ENCODE assay signal across 26 cellular contexts in genomic region chr19:49551531-49551930, GRCh38. TPM values are rescaled to one million over a fixed set of nuclear protein-coding genes. Genes with fewer than 3 reads are reported as not detected.
A peak's percentile ranks its signal among the peaks of the same experiment; 100 is the strongest.
DNase-seq lines count a peak whose midpoint lies in the region; ATAC-seq and TF ChIP-seq lines count a peak whose summit lies in the region.
"Had no signal": no experiment of that assay in that cellular context is flagged by ENCODE, and none has a peak within 500 bp of the region (broad histone marks: within the 10 kb centered on the region; RNA-seq: fewer than 3 reads in every experiment).

No MANE protein-coding gene starts in this region.

- no peaks in the 10 kb centered on the region for H3K9me3 Mint-ChIP-seq in T-helper 1 cell treated with Interleukin-12 subunit alpha and Interleukin-12 subunit beta and Interleukin-4 antibody, amounts not matched to agents 30 μg/mL and 1 μg/mL, for 36 hours
- no peaks in the 10 kb centered on the region for H3K9me3 Mint-ChIP-seq in CD8-positive, alpha-beta T cell
- no peaks in the 10 kb centered on the region for H3K9me3 Mint-ChIP-seq in activated T-helper 17 cell treated with anti-CD3 and anti-CD28 coated beads, Interleukin-2, amount 50 U/mL, for 72 hours
- H3K9me3 Mint-ChIP-seq in naive thymus-derived CD4-positive, alpha-beta T cell = no peaks in the 10 kb centered on the region
- peaks cover 0 to 6% of the 10 kb centered on the region in 2 donors for H3K9me3 Mint-ChIP-seq in effector memory CD8-positive, alpha-beta T cell

- no peak for TF ChIP-seq CTCF in CD8-positive, alpha-beta T cell (IDR thresholded peaks at IDR 0.05)
- TF ChIP-seq CTCF in tibial artery (IDR thresholded peaks at IDR 0.05) = no peak

- H3K27me3 ChIP-seq in CD8-positive, alpha-beta T cell (ENCODE audit: insufficient read depth, low read length) = no peaks in the 10 kb centered on the region
- H3K27me3 ChIP-seq in naive thymus-derived CD4-positive, alpha-beta T cell (ENCODE audit: control insufficient read depth in 2 of 2, insufficient read depth in 2 of 2, low read length in 2 of 2) = no peaks in the 10 kb centered on the region
- no peaks in the 10 kb centered on the region for H3K27me3 ChIP-seq in tibial artery
- H3K27me3 ChIP-seq: esophagus squamous epithelium, gastrocnemius medialis, thyroid gland had no signal

- H3K4me3 ChIP-seq in CD8-positive, alpha-beta T cell (ENCODE audit: low read depth, low read length) = peak overlapping the region; percentile 20
- no peak overlapping the region for H3K4me3 ChIP-seq in naive thymus-derived CD4-positive, alpha-beta T cell (ENCODE audit: low read length)
- H3K4me3 ChIP-seq in tibial artery = no peak overlapping the region
- H3K4me3 ChIP-seq: esophagus squamous epithelium, gastrocnemius medialis, GM23248, thyroid gland had no signal

- no peaks in the 10 kb centered on the region for H3K9me3 ChIP-seq in CD8-positive, alpha-beta T cell (ENCODE audit: low read length)
- H3K9me3 ChIP-seq in naive thymus-derived CD4-positive, alpha-beta T cell (ENCODE audit: control insufficient read depth in 2 of 3, low read length in 3 of 3) = no peaks in the 10 kb centered on the region
- no peaks in the 10 kb centered on the region for H3K9me3 ChIP-seq in tibial artery
- H3K9me3 ChIP-seq: esophagus squamous epithelium, gastrocnemius medialis, thyroid gland had no signal

- H3K27ac ChIP-seq in CD8-positive, alpha-beta T cell (ENCODE audit: low read depth, low read length) = peak overlapping the region; percentile 33
- H3K27ac ChIP-seq in naive thymus-derived CD4-positive, alpha-beta T cell (ENCODE audit: low read depth, low read length) = peak overlapping the region; percentile 64
- no peak overlapping the region for H3K27ac ChIP-seq in tibial artery
- H3K27ac ChIP-seq: 22Rv1, gastrocnemius medialis, GM23248, thyroid gland had no signal

- H3K36me3 Mint-ChIP-seq in T-helper 1 cell treated with Interleukin-12 subunit alpha and Interleukin-12 subunit beta and Interleukin-4 antibody, amounts not matched to agents 30 μg/mL and 1 μg/mL, for 36 hours (ENCODE audit: low read depth) = peaks cover 32% of the 10 kb centered on the region
- H3K36me3 Mint-ChIP-seq in CD8-positive, alpha-beta T cell = peaks cover 17% of the 10 kb centered on the region
- peaks cover 37% of the 10 kb centered on the region for H3K36me3 Mint-ChIP-seq in activated T-helper 17 cell treated with anti-CD3 and anti-CD28 coated beads, Interleukin-2, amount 50 U/mL, for 72 hours (ENCODE audit: low read depth)
- peaks cover 5 to 39% (median 14%) of the 10 kb centered on the region in 5 donors for H3K36me3 Mint-ChIP-seq in naive thymus-derived CD4-positive, alpha-beta T cell
- peaks cover 18% of the 10 kb centered on the region for H3K36me3 Mint-ChIP-seq in effector memory CD8-positive, alpha-beta T cell (ENCODE audit: insufficient read depth)

- DNase-seq in T-helper 1 cell (no peak), tibial artery (no peak)
- no peak for DNase-seq in CD8-positive, alpha-beta T cell
- no peak for DNase-seq in naive thymus-derived CD4-positive, alpha-beta T cell
- no peak for DNase-seq in effector memory CD8-positive, alpha-beta T cell
- DNase-seq: activated CD4-positive, alpha-beta T cell treated with anti-CD3 and anti-CD28 coated beads for 4 hours; activated CD8-positive, alpha-beta memory T cell treated with anti-CD3 and anti-CD28 coated beads, Interleukin-2, amount 50 U/mL, for 48 hours; activated naive CD4-positive, alpha-beta T cell; Calu3; esophagus squamous epithelium; gastrocnemius medialis; GM23248; hippocampal formation; islet precursor cell; Kasumi-1; NCI-H1694 treated with DMSO at 0.1 percent for 48 hours; NCI-H748 treated with DMSO at 0.1 percent for 48 hours; stimulated activated CD4-positive, alpha-beta T cell treated with anti-CD3 and anti-CD28 coated beads, Interleukin-1b, Interleukin-23, amount 100 ng/mL, for 48 hours; SW 1271; thyroid gland had no signal

- peaks cover 4% of the 10 kb centered on the region for H3K36me3 ChIP-seq in CD8-positive, alpha-beta T cell (ENCODE audit: insufficient read depth, low read length)
- H3K36me3 ChIP-seq in naive thymus-derived CD4-positive, alpha-beta T cell (ENCODE audit: control insufficient read depth in 2 of 3, insufficient read depth in 3 of 3, low read length in 3 of 3) = peaks cover 0 to 13% (median 12%) of the 10 kb centered on the region in 3 experiments
- H3K36me3 ChIP-seq in tibial artery = peaks cover 9 to 44% (median 31%) of the 10 kb centered on the region in 3 donors

- peak overlapping the region; percentile 77 for H3K27ac Mint-ChIP-seq in T-helper 1 cell treated with Interleukin-12 subunit alpha and Interleukin-12 subunit beta and Interleukin-4 antibody, amounts not matched to agents 30 μg/mL and 1 μg/mL, for 36 hours
- peak overlapping the region; percentile 93 for H3K27ac Mint-ChIP-seq in CD8-positive, alpha-beta T cell
- H3K27ac Mint-ChIP-seq in activated T-helper 17 cell treated with anti-CD3 and anti-CD28 coated beads, Interleukin-2, amount 50 U/mL, for 72 hours = peak overlapping the region; percentile 75
- H3K27ac Mint-ChIP-seq in naive thymus-derived CD4-positive, alpha-beta T cell = peak overlapping the region; percentile 81 to 99 (median 93)
- H3K27ac Mint-ChIP-seq in effector memory CD8-positive, alpha-beta T cell = no peak overlapping the region

- H3K4me1 Mint-ChIP-seq in T-helper 1 cell treated with Interleukin-12 subunit alpha and Interleukin-12 subunit beta and Interleukin-4 antibody, amounts not matched to agents 30 μg/mL and 1 μg/mL, for 36 hours (ENCODE audit: low read depth) = peaks cover 54% of the 10 kb centered on the region
- peaks cover 67% of the 10 kb centered on the region for H3K4me1 Mint-ChIP-seq in CD8-positive, alpha-beta T cell (ENCODE audit: low read depth)
- peaks cover 26% of the 10 kb centered on the region for H3K4me1 Mint-ChIP-seq in activated T-helper 17 cell treated with anti-CD3 and anti-CD28 coated beads, Interleukin-2, amount 50 U/mL, for 72 hours
- H3K4me1 Mint-ChIP-seq in naive thymus-derived CD4-positive, alpha-beta T cell = peaks cover 43 to 87% (median 64%) of the 10 kb centered on the region in 7 donors
- peaks cover 36% of the 10 kb centered on the region in 2 donors for H3K4me1 Mint-ChIP-seq in effector memory CD8-positive, alpha-beta T cell (ENCODE audit: low read depth in 2 of 2)

- no peaks in the 10 kb centered on the region for H3K27me3 Mint-ChIP-seq in T-helper 1 cell treated with Interleukin-12 subunit alpha and Interleukin-12 subunit beta and Interleukin-4 antibody, amounts not matched to agents 30 μg/mL and 1 μg/mL, for 36 hours (ENCODE audit: low read depth)
- no peaks in the 10 kb centered on the region for H3K27me3 Mint-ChIP-seq in CD8-positive, alpha-beta T cell (ENCODE audit: low read depth)
- H3K27me3 Mint-ChIP-seq in activated T-helper 17 cell treated with anti-CD3 and anti-CD28 coated beads, Interleukin-2, amount 50 U/mL, for 72 hours = no peaks in the 10 kb centered on the region
- no peaks in the 10 kb centered on the region for H3K27me3 Mint-ChIP-seq in naive thymus-derived CD4-positive, alpha-beta T cell
- H3K27me3 Mint-ChIP-seq in effector memory CD8-positive, alpha-beta T cell = no peaks in the 10 kb centered on the region

- CTCF ChIA-PET in CD8-positive, alpha-beta T cell (lab: Charles Lee) = interaction anchor here (0.6 to 22.2 kb wide), 7 partner anchors 10 to 434 kb away, joined by 3 to 601 read pairs (median 4); no protein-coding TSS in a partner anchor
- CTCF ChIA-PET in naive thymus-derived CD4-positive, alpha-beta T cell (lab: Charles Lee) = interaction anchor here (0.6 to 10.2 kb wide), 11 partner anchors 11 to 127 kb away, joined by 3 to 231 read pairs (median 5); no protein-coding TSS in a partner anchor

- H3K4me3 Mint-ChIP-seq in T-helper 1 cell treated with Interleukin-12 subunit alpha and Interleukin-12 subunit beta and Interleukin-4 antibody, amounts not matched to agents 30 μg/mL and 1 μg/mL, for 36 hours = no peak overlapping the region
- peak overlapping the region; percentile 26 for H3K4me3 Mint-ChIP-seq in CD8-positive, alpha-beta T cell
- no peak overlapping the region for H3K4me3 Mint-ChIP-seq in activated T-helper 17 cell treated with anti-CD3 and anti-CD28 coated beads, Interleukin-2, amount 50 U/mL, for 72 hours
- H3K4me3 Mint-ChIP-seq in naive thymus-derived CD4-positive, alpha-beta T cell = peak overlapping the region in 9 of 10 donors; percentile 14 to 83 (median 69)
- H3K4me3 Mint-ChIP-seq in effector memory CD8-positive, alpha-beta T cell = no peak overlapping the region

- peaks cover 88% of the 10 kb centered on the region for H3K4me1 ChIP-seq in CD8-positive, alpha-beta T cell (ENCODE audit: insufficient read depth, low read length)
- H3K4me1 ChIP-seq in naive thymus-derived CD4-positive, alpha-beta T cell (ENCODE audit: control insufficient read depth in 2 of 2, insufficient read depth in 2 of 2, low read length in 2 of 2) = peaks cover 50 to 91% of the 10 kb centered on the region in 2 donors
- peaks cover 0 to 4% (median 0%) of the 10 kb centered on the region in 4 donors for H3K4me1 ChIP-seq in tibial artery

- POLR2A ChIA-PET in CD8-positive, alpha-beta T cell (lab: Charles Lee) = interaction anchor here (0.6 to 7.2 kb wide), 13 partner anchors 9 to 140 kb away, joined by 3 to 50 read pairs (median 5); partner anchors contain the start of genes NOSIP, RCN3 and RPL13A
- POLR2A ChIA-PET in naive thymus-derived CD4-positive, alpha-beta T cell (lab: Charles Lee) = interaction anchor here (0.6 to 19.2 kb wide), 13 partner anchors 13 to 91 kb away, joined by 3 to 687 read pairs (median 8); partner anchors contain the start of genes FCGRT, RCN3, RPL13A and RPS11

- intact Hi-C loops in CD8-positive, alpha-beta T cell (cut with DNase I, micrococcal nuclease) = no loop called here
- intact Hi-C loops in naive thymus-derived CD4-positive, alpha-beta T cell (cut with micrococcal nuclease) = no loop called here
- intact Hi-C loops in tibial artery (cut with DNase I; ENCODE audit: low total_unique reads) = no loop called here

- ATAC-seq in CD8-positive, alpha-beta T cell = no peak
- no peak for ATAC-seq in activated T-helper 17 cell treated with anti-CD3 and anti-CD28 coated beads, Interleukin-2, amount 50 U/mL, for 72 hours (replicated peaks)
- no peak for ATAC-seq in naive thymus-derived CD4-positive, alpha-beta T cell
- no peak for ATAC-seq in effector memory CD8-positive, alpha-beta T cell (replicated peaks)
- no peak for ATAC-seq in HG03139 (IDR thresholded peaks at IDR 0.05; ENCODE audit: unreplicated experiment)
- ATAC-seq: gastrocnemius medialis, Right ventricle myocardium inferior had no signal

RNA-seq across cellular contexts. Expression of gene RCN3, which starts 23.7 kb away (rescaled TPM):
- 1 to 10 TPM; 1.3 to 2.4 TPM for total RNA-seq in CD8-positive, alpha-beta T cell
- 10 to 100 TPM in 1 of 2 donors, 1 to 10 TPM in 1; 1.2 to 11.8 TPM for total RNA-seq in activated T-helper 17 cell treated with anti-CD3 and anti-CD28 coated beads, Interleukin-2, amount 50 U/mL, for 72 hours
- 10 to 100 TPM in 1 of 5 experiments, 1 to 10 TPM in 4; 1.9 to 14.5 (median 3.5) TPM for total RNA-seq in naive thymus-derived CD4-positive, alpha-beta T cell
- polyA plus RNA-seq in naive thymus-derived CD4-positive, alpha-beta T cell = 10 to 100 TPM in 1 of 2 donors, 1 to 10 TPM in 1; 6.9 to 12.3 TPM

RNA-seq across cellular contexts. Expression of gene NOSIP, which starts 28.8 kb away (rescaled TPM):
- 100 to 1,000 TPM; 103 to 110 TPM for total RNA-seq in CD8-positive, alpha-beta T cell
- 100 to 1,000 TPM; 101 to 103 TPM for total RNA-seq in activated T-helper 17 cell treated with anti-CD3 and anti-CD28 coated beads, Interleukin-2, amount 50 U/mL, for 72 hours
- 100 to 1,000 TPM; 222 to 267 (median 228) TPM for total RNA-seq in naive thymus-derived CD4-positive, alpha-beta T cell
- polyA plus RNA-seq in naive thymus-derived CD4-positive, alpha-beta T cell = 1,000 to 10,000 TPM in 1 of 2 donors, 100 to 1,000 TPM in 1; 933 to 1,232 TPM

RNA-seq across cellular contexts. Expression of gene PRRG2, which starts 29.6 kb away (rescaled TPM):
- total RNA-seq in CD8-positive, alpha-beta T cell = 1 to 10 TPM in 1 of 2 experiments, under 1 TPM in 1; 0.52 to 1.4 TPM
- 10 to 100 TPM in 1 of 2 donors, 1 to 10 TPM in 1; 3.8 to 12.3 TPM for total RNA-seq in activated T-helper 17 cell treated with anti-CD3 and anti-CD28 coated beads, Interleukin-2, amount 50 U/mL, for 72 hours
- total RNA-seq in naive thymus-derived CD4-positive, alpha-beta T cell = 1 to 10 TPM in 2 of 5 experiments, under 1 TPM in 3; 0.44 to 2.9 (median 0.58) TPM
- under 1 TPM in 1 of 2 donors, not detected in 1; 0.30 TPM for polyA plus RNA-seq in naive thymus-derived CD4-positive, alpha-beta T cell
- total RNA-seq: GM23248, skeletal muscle tissue had no signal

RNA-seq across cellular contexts. Expression of gene FCGRT, which starts 39.1 kb away (rescaled TPM):
- total RNA-seq in CD8-positive, alpha-beta T cell = 10 to 100 TPM; 20.1 to 25.5 TPM
- total RNA-seq in activated T-helper 17 cell treated with anti-CD3 and anti-CD28 coated beads, Interleukin-2, amount 50 U/mL, for 72 hours = 10 to 100 TPM; 11.1 to 15.8 TPM
- 100 to 1,000 TPM in 1 of 5 experiments, 10 to 100 TPM in 3, 1 to 10 TPM in 1; 8.2 to 177 (median 47.5) TPM for total RNA-seq in naive thymus-derived CD4-positive, alpha-beta T cell
- 100 to 1,000 TPM; 117 to 129 TPM for polyA plus RNA-seq in naive thymus-derived CD4-positive, alpha-beta T cell

RNA-seq across cellular contexts. Expression of gene PRR12, which starts 39.5 kb away (rescaled TPM):
- 10 to 100 TPM; 26.2 to 28.9 TPM for total RNA-seq in CD8-positive, alpha-beta T cell
- 10 to 100 TPM; 27.2 to 27.8 TPM for total RNA-seq in activated T-helper 17 cell treated with anti-CD3 and anti-CD28 coated beads, Interleukin-2, amount 50 U/mL, for 72 hours
- 10 to 100 TPM; 45.6 to 69.4 (median 60.0) TPM for total RNA-seq in naive thymus-derived CD4-positive, alpha-beta T cell
- polyA plus RNA-seq in naive thymus-derived CD4-positive, alpha-beta T cell = under 1 TPM; 0.25 to 0.74 TPM

Comparison
In these comparisons a context has a peak if more than half of its experiments do, and no peak if none do; other contexts are left out.
1. H3K27ac Mint-ChIP-seq: peak in T-helper 1 cell treated with Interleukin-12 subunit alpha and Interleukin-12 subunit beta and Interleukin-4 antibody, amounts not matched to agents 30 μg/mL and 1 μg/mL, for 36 hours (single experiment), CD8-positive, alpha-beta T cell (single experiment), activated T-helper 17 cell treated with anti-CD3 and anti-CD28 coated beads, Interleukin-2, amount 50 U/mL, for 72 hours (single experiment) and naive thymus-derived CD4-positive, alpha-beta T cell (9 of 9); none in effector memory CD8-positive, alpha-beta T cell (0 of 2).
2. H3K4me3 Mint-ChIP-seq: peak in CD8-positive, alpha-beta T cell (single experiment) and naive thymus-derived CD4-positive, alpha-beta T cell (9 of 10); none in T-helper 1 cell treated with Interleukin-12 subunit alpha and Interleukin-12 subunit beta and Interleukin-4 antibody, amounts not matched to agents 30 μg/mL and 1 μg/mL, for 36 hours (single experiment), activated T-helper 17 cell treated with anti-CD3 and anti-CD28 coated beads, Interleukin-2, amount 50 U/mL, for 72 hours (single experiment) and effector memory CD8-positive, alpha-beta T cell (0 of 2).
3. H3K27ac ChIP-seq: peak in CD8-positive, alpha-beta T cell (single experiment) and naive thymus-derived CD4-positive, alpha-beta T cell (single experiment); none in tibial artery (0 of 2).